Comparison of ENCODE assay signal across 2 cellular contexts in the genomic region with DNA sequence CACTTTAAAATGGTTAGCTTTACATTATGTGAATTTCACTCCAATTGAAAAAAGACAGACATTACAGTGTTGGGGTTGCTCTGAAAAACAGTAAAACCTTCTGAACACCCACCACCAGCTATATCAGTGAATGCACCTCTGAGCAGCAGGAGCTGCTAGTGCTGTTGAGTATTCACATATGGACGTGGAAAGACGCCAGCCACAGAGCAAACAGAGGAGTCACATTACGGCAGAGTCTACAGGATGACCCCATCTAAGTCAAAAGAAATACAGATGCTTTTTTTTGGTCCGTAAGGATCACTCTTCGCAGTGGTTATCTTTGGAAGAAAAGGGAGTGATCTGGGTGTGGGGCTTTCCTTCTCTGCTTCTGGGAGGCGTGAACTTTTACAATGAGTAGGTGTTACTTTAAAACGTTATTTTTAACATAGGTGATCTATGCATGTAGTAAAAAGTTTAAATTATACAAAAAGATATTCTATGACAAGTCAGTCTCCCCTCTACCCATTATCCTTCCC.
TF ChIP-seq lines count a peak whose summit lies in the region.

No MANE protein-coding gene starts in this region.

TF ChIP-seq in IMR-90, 13 proteins besides CTCF, POLR2A, EP300 and RAD21:
- TF ChIP-seq NFE2L2 (IDR thresholded peaks at IDR 0.05; ENCODE audit: low read depth, low read length), result no peak
- no peak for TF ChIP-seq FOS (IDR thresholded peaks at IDR 0.05; ENCODE audit: low read depth, low read length)
- no peak for TF ChIP-seq CHD1 (IDR thresholded peaks at IDR 0.05; ENCODE audit: low read depth, low read length)
- TF ChIP-seq SMC3 (IDR thresholded peaks at IDR 0.05; ENCODE audit: low read depth, low read length), result no peak
- no peak for TF ChIP-seq MAZ (IDR thresholded peaks at IDR 0.05; ENCODE audit: borderline replicate concordance, low read depth, low read length)
- TF ChIP-seq BHLHE40 (IDR thresholded peaks at IDR 0.05; ENCODE audit: low read depth, low read length), result no peak
- no peak for TF ChIP-seq RCOR1 (IDR thresholded peaks at IDR 0.05; ENCODE audit: insufficient replicate concordance, low read length)
- TF ChIP-seq USF2 (IDR thresholded peaks at IDR 0.05; ENCODE audit: low read depth, low read length), result no peak
- no peak for TF ChIP-seq RFX5 (IDR thresholded peaks at IDR 0.05; ENCODE audit: low read depth, low read length)
- TF ChIP-seq MXI1 (IDR thresholded peaks at IDR 0.05; ENCODE audit: borderline replicate concordance, low read depth, low read length), result no peak
- TF ChIP-seq, protein P1, sequence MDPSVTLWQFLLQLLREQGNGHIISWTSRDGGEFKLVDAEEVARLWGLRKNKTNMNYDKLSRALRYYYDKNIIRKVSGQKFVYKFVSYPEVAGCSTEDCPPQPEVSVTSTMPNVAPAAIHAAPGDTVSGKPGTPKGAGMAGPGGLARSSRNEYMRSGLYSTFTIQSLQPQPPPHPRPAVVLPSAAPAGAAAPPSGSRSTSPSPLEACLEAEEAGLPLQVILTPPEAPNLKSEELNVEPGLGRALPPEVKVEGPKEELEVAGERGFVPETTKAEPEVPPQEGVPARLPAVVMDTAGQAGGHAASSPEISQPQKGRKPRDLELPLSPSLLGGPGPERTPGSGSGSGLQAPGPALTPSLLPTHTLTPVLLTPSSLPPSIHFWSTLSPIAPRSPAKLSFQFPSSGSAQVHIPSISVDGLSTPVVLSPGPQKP (IDR thresholded peaks at IDR 0.05; ENCODE audit: borderline replicate concordance, low read depth, low read length), result no peak
- TF ChIP-seq MAFK (IDR thresholded peaks at IDR 0.05; ENCODE audit: low read depth, low read length), result no peak

TF ChIP-seq in SK-N-SH treated with all-trans-retinoic acid at 6 μM for 48 hours, 23 proteins besides CTCF, POLR2A, EP300 and RAD21:
- TF ChIP-seq, protein P2, sequence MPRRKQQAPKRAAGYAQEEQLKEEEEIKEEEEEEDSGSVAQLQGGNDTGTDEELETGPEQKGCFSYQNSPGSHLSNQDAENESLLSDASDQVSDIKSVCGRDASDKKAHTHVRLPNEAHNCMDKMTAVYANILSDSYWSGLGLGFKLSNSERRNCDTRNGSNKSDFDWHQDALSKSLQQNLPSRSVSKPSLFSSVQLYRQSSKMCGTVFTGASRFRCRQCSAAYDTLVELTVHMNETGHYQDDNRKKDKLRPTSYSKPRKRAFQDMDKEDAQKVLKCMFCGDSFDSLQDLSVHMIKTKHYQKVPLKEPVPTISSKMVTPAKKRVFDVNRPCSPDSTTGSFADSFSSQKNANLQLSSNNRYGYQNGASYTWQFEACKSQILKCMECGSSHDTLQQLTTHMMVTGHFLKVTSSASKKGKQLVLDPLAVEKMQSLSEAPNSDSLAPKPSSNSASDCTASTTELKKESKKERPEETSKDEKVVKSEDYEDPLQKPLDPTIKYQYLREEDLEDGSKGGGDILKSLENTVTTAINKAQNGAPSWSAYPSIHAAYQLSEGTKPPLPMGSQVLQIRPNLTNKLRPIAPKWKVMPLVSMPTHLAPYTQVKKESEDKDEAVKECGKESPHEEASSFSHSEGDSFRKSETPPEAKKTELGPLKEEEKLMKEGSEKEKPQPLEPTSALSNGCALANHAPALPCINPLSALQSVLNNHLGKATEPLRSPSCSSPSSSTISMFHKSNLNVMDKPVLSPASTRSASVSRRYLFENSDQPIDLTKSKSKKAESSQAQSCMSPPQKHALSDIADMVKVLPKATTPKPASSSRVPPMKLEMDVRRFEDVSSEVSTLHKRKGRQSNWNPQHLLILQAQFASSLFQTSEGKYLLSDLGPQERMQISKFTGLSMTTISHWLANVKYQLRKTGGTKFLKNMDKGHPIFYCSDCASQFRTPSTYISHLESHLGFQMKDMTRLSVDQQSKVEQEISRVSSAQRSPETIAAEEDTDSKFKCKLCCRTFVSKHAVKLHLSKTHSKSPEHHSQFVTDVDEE (CRISPR knock-in tag; IDR thresholded peaks at IDR 0.05), result no peak
- TF ChIP-seq TCF4 (CRISPR knock-in tag; IDR thresholded peaks at IDR 0.05; ENCODE audit: borderline replicate concordance) (no peak), ZNF8 (CRISPR knock-in tag; IDR thresholded peaks at IDR 0.05) (no peak), ISL1 (CRISPR knock-in tag; IDR thresholded peaks at IDR 0.05) (no peak), GLIS3 (CRISPR knock-in tag; IDR thresholded peaks at IDR 0.05) (no peak), PPARA (CRISPR knock-in tag; IDR thresholded peaks at IDR 0.05; ENCODE audit: borderline replicate concordance) (no peak), POU6F1 (CRISPR knock-in tag; IDR thresholded peaks at IDR 0.05; ENCODE audit: borderline replicate concordance, low read depth) (no peak), ZFP3 (CRISPR knock-in tag; IDR thresholded peaks at IDR 0.05) (no peak), BACH2 (CRISPR knock-in tag; IDR thresholded peaks at IDR 0.05; ENCODE audit: borderline replicate concordance) (no peak), ZFP30 (CRISPR knock-in tag; IDR thresholded peaks at IDR 0.05) (no peak), ARNTL (CRISPR knock-in tag; IDR thresholded peaks at IDR 0.05; ENCODE audit: borderline replicate concordance, low read depth) (no peak), CSDC2 (CRISPR knock-in tag; IDR thresholded peaks at IDR 0.05) (no peak), ESRRG (CRISPR knock-in tag; IDR thresholded peaks at IDR 0.05) (no peak)
- TF ChIP-seq, protein P3, sequence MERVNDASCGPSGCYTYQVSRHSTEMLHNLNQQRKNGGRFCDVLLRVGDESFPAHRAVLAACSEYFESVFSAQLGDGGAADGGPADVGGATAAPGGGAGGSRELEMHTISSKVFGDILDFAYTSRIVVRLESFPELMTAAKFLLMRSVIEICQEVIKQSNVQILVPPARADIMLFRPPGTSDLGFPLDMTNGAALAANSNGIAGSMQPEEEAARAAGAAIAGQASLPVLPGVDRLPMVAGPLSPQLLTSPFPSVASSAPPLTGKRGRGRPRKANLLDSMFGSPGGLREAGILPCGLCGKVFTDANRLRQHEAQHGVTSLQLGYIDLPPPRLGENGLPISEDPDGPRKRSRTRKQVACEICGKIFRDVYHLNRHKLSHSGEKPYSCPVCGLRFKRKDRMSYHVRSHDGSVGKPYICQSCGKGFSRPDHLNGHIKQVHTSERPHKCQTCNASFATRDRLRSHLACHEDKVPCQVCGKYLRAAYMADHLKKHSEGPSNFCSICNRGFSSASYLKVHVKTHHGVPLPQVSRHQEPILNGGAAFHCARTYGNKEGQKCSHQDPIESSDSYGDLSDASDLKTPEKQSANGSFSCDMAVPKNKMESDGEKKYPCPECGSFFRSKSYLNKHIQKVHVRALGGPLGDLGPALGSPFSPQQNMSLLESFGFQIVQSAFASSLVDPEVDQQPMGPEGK (CRISPR knock-in tag; IDR thresholded peaks at IDR 0.05; ENCODE audit: borderline replicate concordance), result no peak
